ENCODE assay signal across 1 cellular context in the genomic region with DNA sequence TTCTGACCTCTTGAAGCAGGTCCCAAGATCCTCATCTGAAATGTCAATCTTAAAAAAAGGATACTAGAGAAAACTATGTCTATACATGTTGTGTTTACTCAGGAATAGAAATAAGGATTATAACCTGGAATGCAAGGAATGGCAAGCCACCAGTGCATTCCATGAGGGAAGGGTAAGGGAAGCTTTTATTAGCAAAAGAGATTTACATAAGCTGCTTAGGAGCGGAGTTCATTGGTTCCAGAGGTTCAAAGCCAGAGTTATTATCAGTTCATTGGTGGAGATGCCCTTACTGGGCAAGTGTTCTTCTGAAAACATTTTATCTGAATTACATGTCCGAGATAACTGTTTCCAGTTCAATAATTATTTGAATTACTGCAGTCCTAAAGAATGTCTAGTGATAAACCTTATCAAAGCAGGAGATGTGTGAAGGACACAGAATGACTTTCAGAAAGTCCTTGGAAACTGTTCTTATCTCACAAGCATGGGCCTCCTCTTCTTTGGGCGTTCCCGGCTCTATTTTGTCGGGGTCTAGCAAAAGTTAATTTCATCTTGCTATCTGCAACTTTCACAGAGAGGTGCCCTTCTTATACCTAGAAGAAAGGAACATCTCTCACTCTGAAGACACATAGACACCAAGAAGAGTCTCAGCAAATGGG.
TF ChIP-seq lines count a peak whose summit lies in the region.

No MANE protein-coding gene starts in this region.

TF ChIP-seq in IMR-90, 13 proteins besides CTCF, POLR2A, EP300 and RAD21:
- no peak for TF ChIP-seq USF2 (IDR thresholded peaks at IDR 0.05; ENCODE audit: low read depth, low read length)
- no peak for TF ChIP-seq CEBPB (IDR thresholded peaks at IDR 0.05; ENCODE audit: low read depth, low read length)
- TF ChIP-seq RFX5 (IDR thresholded peaks at IDR 0.05; ENCODE audit: low read depth, low read length) = no peak
- TF ChIP-seq SMC3 (IDR thresholded peaks at IDR 0.05; ENCODE audit: low read depth, low read length) = no peak
- TF ChIP-seq FOS (IDR thresholded peaks at IDR 0.05; ENCODE audit: low read depth, low read length) = no peak
- no peak for TF ChIP-seq NFE2L2 (IDR thresholded peaks at IDR 0.05; ENCODE audit: low read depth, low read length)
- no peak for TF ChIP-seq MAFK (IDR thresholded peaks at IDR 0.05; ENCODE audit: low read depth, low read length)
- TF ChIP-seq CHD1 (IDR thresholded peaks at IDR 0.05; ENCODE audit: low read depth, low read length) = no peak
- TF ChIP-seq RCOR1 (IDR thresholded peaks at IDR 0.05; ENCODE audit: insufficient replicate concordance, low read length) = no peak
- no peak for TF ChIP-seq MAZ (IDR thresholded peaks at IDR 0.05; ENCODE audit: borderline replicate concordance, low read depth, low read length)
- TF ChIP-seq ELK1 (IDR thresholded peaks at IDR 0.05; ENCODE audit: borderline replicate concordance, low read depth, low read length) = no peak
- no peak for TF ChIP-seq MXI1 (IDR thresholded peaks at IDR 0.05; ENCODE audit: borderline replicate concordance, low read depth, low read length)
- TF ChIP-seq BHLHE40 (IDR thresholded peaks at IDR 0.05; ENCODE audit: low read depth, low read length) = no peak
